ENCODE assay signal across 27 cellular contexts in genomic region chr1:30273021-30273325, GRCh38.
"Had no signal": no experiment of that assay in that cellular context is flagged by ENCODE, and none has a peak within 500 bp of the region (broad histone marks: within the 10 kb centered on the region; RNA-seq: fewer than 3 reads in every experiment).

No MANE protein-coding gene starts in this region.

- H3K4me3 ChIP-seq: esophagus squamous epithelium, lung, right lobe of liver, suprapubic skin, transverse colon, vagina had no signal

- H3K9me3 ChIP-seq: esophagus squamous epithelium, neutrophil, right lobe of liver, suprapubic skin, transverse colon, vagina had no signal

- H3K27me3 ChIP-seq: right lobe of liver, suprapubic skin, transverse colon, vagina had no signal

- FAIRE-seq: colon, endometrium, keratinocyte, small intestine had no signal

- H3K4me1 ChIP-seq: esophagus squamous epithelium, parathyroid adenoma, right lobe of liver, transverse colon, vagina had no signal

- H3K27ac Mint-ChIP-seq: dendritic cell treated with granulocyte-macrophage colony-stimulating factor and Interleukin-4, amounts not matched to agents 40 ng/mL and 50 ng/mL, for 4 days; immature natural killer cell; memory B cell; natural killer cell; progenitor cell of endocrine pancreas; stimulated activated naive CD8-positive, alpha-beta T cell treated with anti-CD3 and anti-CD28 coated beads, Interleukin-15, amount 100 ng/mL, for 72 hours had no signal

- H3K4me1 Mint-ChIP-seq: immature natural killer cell; memory B cell; natural killer cell; stimulated activated naive CD8-positive, alpha-beta T cell treated with anti-CD3 and anti-CD28 coated beads, Interleukin-15, amount 100 ng/mL, for 72 hours had no signal

- H3K4me3 Mint-ChIP-seq: dendritic cell treated with granulocyte-macrophage colony-stimulating factor and Interleukin-4, amounts not matched to agents 40 ng/mL and 50 ng/mL, for 4 days; immature natural killer cell; memory B cell; natural killer cell; stimulated activated naive CD8-positive, alpha-beta T cell treated with anti-CD3 and anti-CD28 coated beads, Interleukin-15, amount 100 ng/mL, for 72 hours had no signal

- H3K9me3 Mint-ChIP-seq: dendritic cell treated with granulocyte-macrophage colony-stimulating factor and Interleukin-4, amounts not matched to agents 40 ng/mL and 50 ng/mL, for 4 days; immature natural killer cell; natural killer cell; stimulated activated naive CD8-positive, alpha-beta T cell treated with anti-CD3 and anti-CD28 coated beads, Interleukin-15, amount 100 ng/mL, for 72 hours had no signal

- ATAC-seq: natural killer cell; right lobe of liver; stimulated activated naive CD8-positive, alpha-beta T cell treated with anti-CD3 and anti-CD28 coated beads, Interleukin-15, amount 100 ng/mL, for 72 hours had no signal

- H3K27ac ChIP-seq: esophagus squamous epithelium, neutrophil, parathyroid adenoma, right lobe of liver, suprapubic skin, transverse colon, vagina had no signal

- H3K36me3 Mint-ChIP-seq: immature natural killer cell, memory B cell, natural killer cell had no signal

- DNase-seq: effector memory CD4-positive, alpha-beta T cell; erythroblast; esophagus squamous epithelium; foreskin melanocyte; hypothalamus; immature natural killer cell; natural killer cell; right lobe of liver; small intestine; stimulated activated CD4-positive, alpha-beta T cell treated with anti-CD3 and anti-CD28 coated beads, Interleukin-12 subunit alpha, Interleukin-12 subunit beta, amount 100 ng/mL, for 4 hours; stimulated activated CD4-positive, alpha-beta T cell treated with anti-CD3 and anti-CD28 coated beads, Interleukin-1b, Interleukin-23, amount 100 ng/mL, for 48 hours; stimulated activated CD4-positive, alpha-beta T cell treated with anti-CD3 and anti-CD28 coated beads, Interleukin-4, amount 100 ng/mL, for 1 hour; stimulated activated CD8-positive, alpha-beta memory T cell treated with anti-CD3 and anti-CD28 coated beads, Interleukin-4, amount 100 ng/mL, for 48 hours; stimulated activated naive CD4-positive, alpha-beta T cell; transverse colon had no signal

- H3K36me3 ChIP-seq: esophagus squamous epithelium, neutrophil, right lobe of liver, suprapubic skin, transverse colon, vagina had no signal
